ENCODE assay signal across 11 cellular contexts in genomic region chr21:45410151-45410864, GRCh38. TPM values are rescaled to one million over a fixed set of nuclear protein-coding genes. Genes with fewer than 3 reads are reported as not detected.
DNase-seq lines count a peak whose midpoint lies in the region; ATAC-seq and TF ChIP-seq lines count a peak whose summit lies in the region.
"Had no signal": no experiment of that assay in that cellular context is flagged by ENCODE, and none has a peak within 500 bp of the region (broad histone marks: within the 10 kb centered on the region; RNA-seq: fewer than 3 reads in every experiment).

No MANE protein-coding gene starts in this region.

- no TSS peak for BruUV-seq in Panc1 (replicated peaks; lab: Mats Ljungman, UMichigan)

- H3K4me1 ChIP-seq in Panc1 (ENCODE audit: control insufficient read depth, insufficient read depth, low read length) (peaks cover 74% of the 10 kb centered on the region), esophagus (ENCODE audit: control insufficient read depth in 2 of 2, insufficient read depth in 2 of 2, low read length in 1 of 2) (peaks cover 20 to 33% of the 10 kb centered on the region in 2 donors), right lobe of liver (peaks cover 0 to 31% (median 13%) of the 10 kb centered on the region in 4 donors), smooth muscle cell (ENCODE audit: low read depth) (peaks cover 64% of the 10 kb centered on the region)

- no peak for TF ChIP-seq CTCF in Panc1 (IDR thresholded peaks at IDR 0.05)
- TF ChIP-seq CTCF in right lobe of liver (IDR thresholded peaks at IDR 0.05) = no peak
- TF ChIP-seq CTCF in smooth muscle cell (IDR thresholded peaks at IDR 0.05; ENCODE audit: borderline replicate concordance, insufficient read depth, poor library complexity, severe bottlenecking) = no peak
- no peak for TF ChIP-seq CTCF in GM10248 (IDR thresholded peaks at IDR 0.05; ENCODE audit: control extremely low read depth, extremely low read depth, low read depth, missing control alignments)

- H3K4me3 ChIP-seq in Panc1 (ENCODE audit: low read depth in 2 of 2, low read length in 2 of 2) (peak overlapping the region; percentile 7 to 80; a peak in 3 of 4 replicates), esophagus (ENCODE audit: low read depth in 1 of 2, low read length in 2 of 2) (no peak overlapping the region), right lobe of liver (peak overlapping the region in 1 of 3 donors; percentile 35), smooth muscle cell (no peak overlapping the region)

- peak overlapping the region; percentile 13 for H3K9ac ChIP-seq in smooth muscle cell (ENCODE audit: low read depth)

- H2AFZ ChIP-seq in smooth muscle cell (ENCODE audit: low read depth) = no peak overlapping the region

- H3K79me2 ChIP-seq in smooth muscle cell (ENCODE audit: low read depth) = peaks cover 93% of the 10 kb centered on the region

- H3F3A ChIP-seq in smooth muscle cell (ENCODE audit: low read depth) = peaks cover 34% of the 10 kb centered on the region

- H3K36me3 ChIP-seq in Panc1 (ENCODE audit: control insufficient read depth, insufficient read depth, low read length) = no peaks in the 10 kb centered on the region; the same call in none of the 2 replicates
- H3K36me3 ChIP-seq in esophagus (ENCODE audit: control insufficient read depth in 2 of 2, insufficient read depth in 2 of 2, low read length in 1 of 2) = no peaks in the 10 kb centered on the region
- no peaks in the 10 kb centered on the region for H3K36me3 ChIP-seq in right lobe of liver
- H3K36me3 ChIP-seq in smooth muscle cell (ENCODE audit: low read depth) = no peaks in the 10 kb centered on the region

- intact Hi-C loops in Panc1 (cut with micrococcal nuclease; ENCODE audit: unreplicated experiment) = loop anchor here (5.0 to 10.0 kb wide), 2 partner anchors 54 to 118 kb away; no protein-coding TSS in a partner anchor
- intact Hi-C loops in right lobe of liver (cut with DNase I) = no loop called here

- CTCF ChIA-PET in Panc1 (lab: Charles Lee) = no interaction called here
- CTCF ChIA-PET in GM10248 (lab: Yijun Ruan, JAX) = no interaction called here

- ATAC-seq in Panc1 (no peak), right lobe of liver (peak; percentile 1 to 56 (median 28)), GM19035 (IDR thresholded peaks at IDR 0.05; ENCODE audit: unreplicated experiment) (no peak)

- WGBS in esophagus, 2 donors = 46 to 48% methylated on average over 27 to 28 of the region's 28 CpGs
- 35% methylated on average over 9 of the region's 28 CpGs for WGBS in right lobe of liver (ENCODE audit: insufficient coverage, low coverage, low lambda C conversion rate, missing lambda C conversion rate)
- WGBS in smooth muscle cell (ENCODE audit: low lambda C conversion rate) = 55% methylated on average over 28 of the region's 28 CpGs

- peak; percentile 26 for TF ChIP-seq POLR2A in right lobe of liver (IDR thresholded peaks at IDR 0.05)

- in situ Hi-C loops in Panc1 (cut with HindIII; ENCODE audit: low pct_unique_long_range_greater_than_20kb, low sequenced_read_pairs) = no loop called here

- H3K9me3 ChIP-seq in Panc1 (ENCODE audit: control insufficient read depth, insufficient read depth, low read depth, low read length) (no peaks in the 10 kb centered on the region), esophagus (ENCODE audit: control insufficient read depth in 2 of 2, insufficient read depth in 1 of 2, low read depth in 1 of 2, low read length in 1 of 2) (no peaks in the 10 kb centered on the region), right lobe of liver (no peaks in the 10 kb centered on the region), smooth muscle cell (replicated peaks; ENCODE audit: low read depth) (no peaks in the 10 kb centered on the region)

- no peaks in the 10 kb centered on the region for H3K27me3 ChIP-seq in Panc1 (ENCODE audit: control insufficient read depth, insufficient read depth, low read length)
- H3K27me3 ChIP-seq in esophagus (ENCODE audit: control insufficient read depth in 1 of 2, insufficient read depth in 2 of 2, low read length in 2 of 2) = no peaks in the 10 kb centered on the region
- no peaks in the 10 kb centered on the region for H3K27me3 ChIP-seq in right lobe of liver
- H3K27me3 ChIP-seq in smooth muscle cell (ENCODE audit: low read depth) = no peaks in the 10 kb centered on the region

- peaks cover 96% of the 10 kb centered on the region for H4K20me1 ChIP-seq in smooth muscle cell (ENCODE audit: low read depth)

- DNase-seq in Panc1 (ENCODE audit: low read depth, low spot score) = no peak
- DNase-seq in right lobe of liver = peak; percentile 34 to 64 (median 55)
- DNase-seq in smooth muscle cell (lab: John Stamatoyannopoulos, UW; ENCODE audit: unreplicated experiment) = no peak
- DNase-seq in GM10248 (ENCODE audit: extremely low spot score) = no peak
- DNase-seq in activated T-cell treated with anti-CD3 and anti-CD28 coated beads for 4 hours = no peak
- DNase-seq in DMS 273 (lab: John Stamatoyannopoulos, UW; ENCODE audit: unreplicated experiment) = no peak
- DNase-seq: activated CD4-positive, alpha-beta T cell treated with anti-CD3 and anti-CD28 coated beads for 4 hours; cerebellar nuclear complex; NCI-H1417 had no signal

- H3K27ac ChIP-seq in Panc1 (ENCODE audit: low read length) (peak overlapping the region; percentile 96), esophagus (ENCODE audit: low read depth in 2 of 2, low read length in 1 of 2) (peak overlapping the region; percentile 35 to 50), right lobe of liver (peak overlapping the region; percentile 50 to 81 (median 77)), smooth muscle cell (ENCODE audit: low read depth) (peak overlapping the region; percentile 73)

- POLR2A ChIA-PET in Panc1 (lab: Charles Lee) = interaction anchor here (0.6 kb wide), 2 partner anchors 86 to 536 kb away, joined by 3 to 4 read pairs; no protein-coding TSS in a partner anchor
- POLR2A ChIA-PET in GM10248 (lab: Yijun Ruan, JAX) = no interaction called here

- peak overlapping the region; percentile 62 for H3K4me2 ChIP-seq in smooth muscle cell

RNA-seq across cellular contexts. Expression of gene COL18A1, which starts 5.3 kb away (rescaled TPM):
- 676 TPM for total RNA-seq in Panc1 (2021; ENCODE audit: unreplicated experiment)
- 1,186 TPM for polyA plus RNA-seq in Panc1 (2012; ENCODE audit: insufficient read length)
- polyA plus RNA-seq in esophagus = 10 to 100 TPM; 29.7 to 29.9 TPM
- 100 to 1,000 TPM; 261 to 487 (median 297) TPM for total RNA-seq in right lobe of liver
- total RNA-seq in smooth muscle cell = 192 and 240 TPM in 2 replicates
- polyA plus RNA-seq in smooth muscle cell = 362 and 485 TPM in 2 replicates

Comparison
In these comparisons a context has a peak if more than half of its experiments do, and no peak if none do; other contexts are left out.
1. ATAC-seq: peak in right lobe of liver (4 of 4); none in Panc1 (single experiment) and GM19035 (single experiment).
2. DNase-seq: peak in right lobe of liver (3 of 3); none in Panc1 (single experiment), smooth muscle cell (single experiment), GM10248 (single experiment), activated T-cell treated with anti-CD3 and anti-CD28 coated beads for 4 hours (single experiment) and DMS 273 (single experiment).
3. H3K27ac ChIP-seq: peak in every context shown above with its lines; median percentile 96 in Panc1; 77 in right lobe of liver; 73 in smooth muscle cell; 42 in esophagus.
4. H3K4me3 ChIP-seq: peak in Panc1 (2 of 2); none in esophagus (0 of 2) and smooth muscle cell (single experiment).